Comparison of ENCODE assay signal across 1 cellular context in the genomic region with DNA sequence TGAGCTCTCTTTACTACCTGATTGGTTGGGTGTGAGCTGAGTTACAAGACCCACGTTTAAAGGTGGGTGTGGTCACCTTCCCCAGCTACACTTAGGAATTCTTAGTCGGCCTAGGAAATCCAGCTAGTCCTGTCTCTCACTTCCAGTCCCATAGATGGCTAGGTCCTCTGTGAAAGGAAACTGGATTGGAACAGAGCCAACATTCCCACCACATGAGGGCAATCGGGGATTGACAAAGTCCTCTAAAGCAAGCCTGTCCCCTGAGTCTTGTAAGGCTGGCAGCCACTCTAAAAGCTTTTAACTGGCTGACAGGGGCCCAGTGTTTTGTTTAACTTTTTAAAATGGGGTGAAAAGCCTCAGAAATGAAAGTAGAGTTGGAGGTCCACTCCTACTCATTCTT.
A peak's percentile ranks its signal among the peaks of the same experiment; 100 is the strongest.
TF ChIP-seq lines count a peak whose summit lies in the region.

No MANE protein-coding gene starts in this region.

TF ChIP-seq in HepG2, 621 proteins besides CTCF, POLR2A, EP300 and RAD21 (continued from another document):
- TF ChIP-seq TFAP4 (IDR thresholded peaks at IDR 0.05; ENCODE audit: borderline replicate concordance, low read depth) = no peak
- no peak for TF ChIP-seq RFXAP (CRISPR knock-in tag; IDR thresholded peaks at IDR 0.05; ENCODE audit: borderline replicate concordance)
- TF ChIP-seq JDP2 (CRISPR knock-in tag; IDR thresholded peaks at IDR 0.05; ENCODE audit: borderline replicate concordance) = no peak
- TF ChIP-seq, protein P1, sequence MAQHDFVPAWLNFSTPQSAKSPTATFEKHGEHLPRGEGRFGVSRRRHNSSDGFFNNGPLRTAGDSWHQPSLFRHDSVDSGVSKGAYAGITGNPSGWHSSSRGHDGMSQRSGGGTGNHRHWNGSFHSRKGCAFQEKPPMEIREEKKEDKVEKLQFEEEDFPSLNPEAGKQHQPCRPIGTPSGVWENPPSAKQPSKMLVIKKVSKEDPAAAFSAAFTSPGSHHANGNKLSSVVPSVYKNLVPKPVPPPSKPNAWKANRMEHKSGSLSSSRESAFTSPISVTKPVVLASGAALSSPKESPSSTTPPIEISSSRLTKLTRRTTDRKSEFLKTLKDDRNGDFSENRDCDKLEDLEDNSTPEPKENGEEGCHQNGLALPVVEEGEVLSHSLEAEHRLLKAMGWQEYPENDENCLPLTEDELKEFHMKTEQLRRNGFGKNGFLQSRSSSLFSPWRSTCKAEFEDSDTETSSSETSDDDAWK (CRISPR knock-in tag; IDR thresholded peaks at IDR 0.05) = no peak
- 0 out of 2 replicates have a peak, but pooled peaks have one; percentile 11 for TF ChIP-seq ZMYM4 (CRISPR knock-in tag; IDR thresholded peaks at IDR 0.05)
TF ChIP-seq in HepG2: peak in this region for 2.
